Comparison of ENCODE assay signal across 26 cellular contexts in genomic region chr6:1402369-1402768, GRCh38. TPM values are rescaled to one million over a fixed set of nuclear protein-coding genes. Genes with fewer than 3 reads are reported as not detected.
"Had no signal": no experiment of that assay in that cellular context is flagged by ENCODE, and none has a peak within 500 bp of the region (broad histone marks: within the 10 kb centered on the region; RNA-seq: fewer than 3 reads in every experiment).

No MANE protein-coding gene starts in this region.

- H3K9ac ChIP-seq: KMS-11, SK-N-SH had no signal

- DNase-seq: Kasumi-1, MM.1S, NCI-H1092, NCI-H1105 treated with DMSO at 0.1 percent for 48 hours, NCI-H1417 treated with DMSO at 0.1 percent for 48 hours, NCI-H146, NCI-H1694 treated with DMSO at 0.1 percent for 48 hours, NCI-H1930, NCI-H2081, NCI-H2107, NCI-H2227 treated with DMSO at 0.1 percent for 48 hours, NCI-H446, NCI-H510A, NCI-H524 treated with DMSO at 0.1 percent for 48 hours, NCI-H69, NCI-H774, RPMI8226, SHP77, SK-N-SH, SW 1271, T-cell had no signal

- ATAC-seq: K562, T-cell had no signal

- H3K4me2 ChIP-seq: KMS-11, SK-N-SH had no signal

- FAIRE-seq: RCC 7860 had no signal

- H3K9me3 ChIP-seq: SK-N-SH had no signal

- H3K4me3 ChIP-seq: K562 had no signal

- H3K27ac ChIP-seq: HL-60, KMS-11 had no signal

RNA-seq across cellular contexts. Expression of gene FOXF2, which starts 13.0 kb away (rescaled TPM):
- total RNA-seq: K562, T-cell had no signal
- polyA plus RNA-seq: IgD-negative memory B cell, K562, SK-N-SH had no signal
